ENCODE assay signal across 16 cellular contexts in genomic region chr15:35912196-35912595, GRCh38.
DNase-seq lines count a peak whose midpoint lies in the region; ATAC-seq and TF ChIP-seq lines count a peak whose summit lies in the region.
"Had no signal": no experiment of that assay in that cellular context is flagged by ENCODE, and none has a peak within 500 bp of the region (broad histone marks: within the 10 kb centered on the region; RNA-seq: fewer than 3 reads in every experiment).

No MANE protein-coding gene starts in this region.

- no peak overlapping the region for H3K23ac ChIP-seq in mesenchymal stem cell (ENCODE audit: low read length in 2 of 2)

- no peaks in the 10 kb centered on the region for H3K36me3 Mint-ChIP-seq in stimulated activated effector memory CD8-positive, alpha-beta T cell treated with anti-CD3 and anti-CD28 coated beads, Interleukin-12 subunit alpha, Interleukin-12 subunit beta, amount 100 ng/mL, for 72 hours
- H3K36me3 Mint-ChIP-seq: activated naive CD4-positive, alpha-beta T cell treated with anti-CD3 and anti-CD28 coated beads, Interleukin-2, amount 50 U/mL, for 24 hours; immature natural killer cell had no signal

- H3K4me3 ChIP-seq in HCT116 (replicated peaks in 1 of 2; ENCODE audit: low read depth in 1 of 2, low read length in 2 of 2) = no peak overlapping the region
- no peak overlapping the region for H3K4me3 ChIP-seq in adrenal gland
- H3K4me3 ChIP-seq in psoas muscle = no peak overlapping the region
- H3K4me3 ChIP-seq in body of pancreas = no peak overlapping the region
- no peak overlapping the region for H3K4me3 ChIP-seq in mesenchymal stem cell (ENCODE audit: insufficient read depth in 1 of 2, low read depth in 1 of 2, low read length in 2 of 2)

- no peak overlapping the region for H3K4ac ChIP-seq in mesenchymal stem cell (ENCODE audit: low read depth in 1 of 2, low read length in 2 of 2)

- no peaks in the 10 kb centered on the region for H3K79me1 ChIP-seq in mesenchymal stem cell (replicated peaks; ENCODE audit: low read length, poor library complexity, severe bottlenecking)

- H3K27me3 ChIP-seq in HCT116 (ENCODE audit: insufficient read depth, low read length) = no peaks in the 10 kb centered on the region
- no peaks in the 10 kb centered on the region for H3K27me3 ChIP-seq in adrenal gland
- no peaks in the 10 kb centered on the region for H3K27me3 ChIP-seq in foreskin keratinocyte
- peaks cover 0 to 4% (median 0%) of the 10 kb centered on the region in 3 donors for H3K27me3 ChIP-seq in psoas muscle (ENCODE audit: insufficient read depth in 3 of 3, low read length in 2 of 3)
- no peaks in the 10 kb centered on the region for H3K27me3 ChIP-seq in body of pancreas
- H3K27me3 ChIP-seq in mesenchymal stem cell (ENCODE audit: control insufficient read depth in 1 of 2, insufficient read depth in 1 of 2, low read length in 2 of 2) = no peaks in the 10 kb centered on the region

- 67 to 80% (median 74%) methylated on average over 2 of the region's 2 CpGs for WGBS in adrenal gland, 4 donors
- WGBS in psoas muscle, 3 donors = 73 to 80% (median 77%) methylated on average over 2 of the region's 2 CpGs
- WGBS in body of pancreas, 2 donors = 77 to 82% methylated on average over 2 of the region's 2 CpGs
- 90% methylated on average over 2 of the region's 2 CpGs for WGBS in mesenchymal stem cell

- RAD21 ChIA-PET in HCT116 (lab: Charles Lee; ENCODE audit: low non-redundant PET in 1 of 2, low total read pairs in 2 of 2, uncharacterized antibody in 2 of 2, unreplicated experiment in 2 of 2) = no interaction called here

- no peak overlapping the region for H4K91ac ChIP-seq in mesenchymal stem cell (ENCODE audit: low read length)

- H3K27ac ChIP-seq in HCT116 (ENCODE audit: low read depth, low read length) (no peak overlapping the region), adrenal gland (no peak overlapping the region), foreskin keratinocyte (no peak overlapping the region), psoas muscle (no peak overlapping the region), body of pancreas (no peak overlapping the region), mesenchymal stem cell (ENCODE audit: low read length, poor library complexity, severe bottlenecking) (no peak overlapping the region)

- BruUV-seq in HCT116 (replicated peaks; lab: Mats Ljungman, UMichigan) = no TSS peak

- no peaks in the 10 kb centered on the region for H3K4me1 ChIP-seq in HCT116 (ENCODE audit: control insufficient read depth in 1 of 2, insufficient read depth in 2 of 2, low read length in 2 of 2)
- no peaks in the 10 kb centered on the region for H3K4me1 ChIP-seq in adrenal gland (replicated peaks in 1 of 2)
- no peaks in the 10 kb centered on the region for H3K4me1 ChIP-seq in foreskin keratinocyte
- H3K4me1 ChIP-seq in psoas muscle = no peaks in the 10 kb centered on the region
- peaks cover 6% of the 10 kb centered on the region for H3K4me1 ChIP-seq in body of pancreas
- no peaks in the 10 kb centered on the region for H3K4me1 ChIP-seq in mesenchymal stem cell (ENCODE audit: control insufficient read depth, insufficient read depth, low read depth, low read length)

- H2AFZ ChIP-seq in HCT116 (ENCODE audit: low read depth, low read length, poor library complexity, severe bottlenecking) (no peak overlapping the region), mesenchymal stem cell (ENCODE audit: low read depth, low read length) (no peak overlapping the region)

- H3K9me3 ChIP-seq in HCT116 (ENCODE audit: control insufficient read depth in 1 of 2, insufficient read depth in 1 of 2, low read depth in 1 of 2, low read length in 2 of 2) = no peaks in the 10 kb centered on the region; a peak in 1 of 4 replicates
- no peaks in the 10 kb centered on the region for H3K9me3 ChIP-seq in adrenal gland (replicated peaks in 1 of 3)
- H3K9me3 ChIP-seq in psoas muscle = no peaks in the 10 kb centered on the region
- no peaks in the 10 kb centered on the region for H3K9me3 ChIP-seq in body of pancreas
- peaks cover 5% of the 10 kb centered on the region for H3K9me3 ChIP-seq in mesenchymal stem cell (ENCODE audit: control insufficient read depth, low read length)

- no peak overlapping the region for H2BK120ac ChIP-seq in mesenchymal stem cell (ENCODE audit: low read depth, low read length)

- peaks cover 9% of the 10 kb centered on the region for H3K9me3 Mint-ChIP-seq in stimulated activated effector memory CD8-positive, alpha-beta T cell treated with anti-CD3 and anti-CD28 coated beads, Interleukin-12 subunit alpha, Interleukin-12 subunit beta, amount 100 ng/mL, for 72 hours
- H3K9me3 Mint-ChIP-seq: stimulated activated naive CD8-positive, alpha-beta T cell treated with anti-CD3 and anti-CD28 coated beads, Interleukin-15, Interleukin-2, amounts not matched to agents 100 ng/mL and 50 ng/mL, for 24 hours had no signal

- no peak overlapping the region for H2BK15ac ChIP-seq in mesenchymal stem cell (ENCODE audit: low read depth, poor library complexity, severe bottlenecking)

- CTCF ChIA-PET in HCT116 (lab: Charles Lee) = no interaction called here

- no peaks in the 10 kb centered on the region for H3K36me3 ChIP-seq in HCT116 (ENCODE audit: control insufficient read depth in 1 of 2, insufficient read depth in 2 of 2, low read length in 2 of 2)
- no peaks in the 10 kb centered on the region for H3K36me3 ChIP-seq in adrenal gland (replicated peaks in 1 of 2)
- H3K36me3 ChIP-seq in psoas muscle (ENCODE audit: insufficient read depth in 1 of 2, low read depth in 1 of 2) = no peaks in the 10 kb centered on the region
- no peaks in the 10 kb centered on the region for H3K36me3 ChIP-seq in body of pancreas (replicated peaks in 1 of 2; ENCODE audit: insufficient read depth in 1 of 2, low read depth in 2 of 2)
- H3K36me3 ChIP-seq in mesenchymal stem cell (ENCODE audit: control insufficient read depth in 1 of 2, insufficient read depth in 2 of 2, low read depth in 1 of 2, low read length in 2 of 2) = no peaks in the 10 kb centered on the region

- POLR2A ChIA-PET in HCT116 (lab: Charles Lee) = no interaction called here

- no peak overlapping the region for H3K27ac Mint-ChIP-seq in stimulated activated effector memory CD8-positive, alpha-beta T cell treated with anti-CD3 and anti-CD28 coated beads, Interleukin-12 subunit alpha, Interleukin-12 subunit beta, amount 100 ng/mL, for 72 hours
- H3K27ac Mint-ChIP-seq: activated naive CD4-positive, alpha-beta T cell treated with anti-CD3 and anti-CD28 coated beads, Interleukin-2, amount 50 U/mL, for 24 hours; immature natural killer cell; stimulated activated naive CD8-positive, alpha-beta T cell treated with anti-CD3 and anti-CD28 coated beads, Interleukin-15, Interleukin-2, amounts not matched to agents 100 ng/mL and 50 ng/mL, for 24 hours had no signal

- intact Hi-C loops in HCT116 (cut with micrococcal nuclease) (no loop called here), adrenal gland (cut with DNase I) (no loop called here), psoas muscle (cut with DNase I) (loop anchor here in 1 of 2 donors (5.0 to 10.0 kb wide), 2 partner anchors 157 to 390 kb away; no protein-coding TSS in a partner anchor), body of pancreas (cut with DNase I) (no loop called here)

- H3K4me2 ChIP-seq in HCT116 (ENCODE audit: low read length) = no peak overlapping the region
- H3K4me2 ChIP-seq in mesenchymal stem cell (ENCODE audit: low read length, poor library complexity, severe bottlenecking) = no peak overlapping the region

- H3K14ac ChIP-seq in mesenchymal stem cell (ENCODE audit: low read length in 2 of 2) = no peak overlapping the region

- H3K79me2 ChIP-seq in HCT116 (ENCODE audit: insufficient read depth, low read length) = no peaks in the 10 kb centered on the region

- no peak overlapping the region for H3K18ac ChIP-seq in mesenchymal stem cell (ENCODE audit: low read depth in 1 of 2, low read length in 2 of 2)

- no peak overlapping the region for H4K8ac ChIP-seq in mesenchymal stem cell (ENCODE audit: low read length)

- H3K9ac ChIP-seq in HCT116 (ENCODE audit: low read length) (no peak overlapping the region), mesenchymal stem cell (ENCODE audit: low read length) (no peak overlapping the region)

- no peak overlapping the region for H3K4me3 Mint-ChIP-seq in stimulated activated effector memory CD8-positive, alpha-beta T cell treated with anti-CD3 and anti-CD28 coated beads, Interleukin-12 subunit alpha, Interleukin-12 subunit beta, amount 100 ng/mL, for 72 hours
- H3K4me3 Mint-ChIP-seq: activated naive CD4-positive, alpha-beta T cell treated with anti-CD3 and anti-CD28 coated beads, Interleukin-2, amount 50 U/mL, for 24 hours; immature natural killer cell; neural crest cell; stimulated activated naive CD8-positive, alpha-beta T cell treated with anti-CD3 and anti-CD28 coated beads, Interleukin-15, Interleukin-2, amounts not matched to agents 100 ng/mL and 50 ng/mL, for 24 hours had no signal

- H2BK5ac ChIP-seq in mesenchymal stem cell (ENCODE audit: low read depth, low read length, poor library complexity, severe bottlenecking) = no peak overlapping the region

- H2AK5ac ChIP-seq in mesenchymal stem cell (ENCODE audit: low read length, severe bottlenecking) = no peak overlapping the region

- no peaks in the 10 kb centered on the region for H3K4me1 Mint-ChIP-seq in stimulated activated effector memory CD8-positive, alpha-beta T cell treated with anti-CD3 and anti-CD28 coated beads, Interleukin-12 subunit alpha, Interleukin-12 subunit beta, amount 100 ng/mL, for 72 hours
- H3K4me1 Mint-ChIP-seq: activated naive CD4-positive, alpha-beta T cell treated with anti-CD3 and anti-CD28 coated beads, Interleukin-2, amount 50 U/mL, for 24 hours; immature natural killer cell; neural crest cell had no signal

- no peak overlapping the region for H2BK12ac ChIP-seq in mesenchymal stem cell (ENCODE audit: low read length in 2 of 2)

- H4K20me1 ChIP-seq in HCT116 (ENCODE audit: insufficient read depth) = no peaks in the 10 kb centered on the region

- TF ChIP-seq POLR2A in HCT116 (IDR thresholded peaks at IDR 0.05; ENCODE audit: borderline replicate concordance, extremely low read depth, insufficient read depth, insufficient read length) (no peak), adrenal gland (IDR thresholded peaks at IDR 0.05) (no peak), body of pancreas (IDR thresholded peaks at IDR 0.05) (no peak)

- no peaks in the 10 kb centered on the region for H3K9me2 ChIP-seq in HCT116 (ENCODE audit: insufficient read depth)

- DNase-seq in HCT116 (ENCODE audit: low read depth, low spot score) (no peak), adrenal gland (peak in 2 of 7 donors; percentile 2 to 5), foreskin keratinocyte (peak; percentile 3 to 15), psoas muscle (no peak), body of pancreas (no peak), mesenchymal stem cell (no peak)
- DNase-seq in stimulated activated effector memory CD8-positive, alpha-beta T cell treated with anti-CD3 and anti-CD28 coated beads, Interleukin-12 subunit alpha, Interleukin-12 subunit beta, amount 100 ng/mL, for 72 hours (ENCODE audit: low spot score in 2 of 2) = no peak
- DNase-seq: activated CD8-positive, alpha-beta memory T cell treated with anti-CD3 and anti-CD28 coated beads for 24 hours; DMS79 treated with DMSO at 0.1 percent for 48 hours; immature natural killer cell; NCI-H1105; stimulated activated CD4-positive, alpha-beta T cell treated with anti-CD3 and anti-CD28 coated beads, Interleukin-1b, Interleukin-23, amount 100 ng/mL, for 48 hours; T-helper 2 cell had no signal

- ATAC-seq in HCT116 (no peak), foreskin keratinocyte (no peak), psoas muscle (peak in 1 of 4 donors; percentile 44), body of pancreas (no peak)
- ATAC-seq in stimulated activated effector memory CD8-positive, alpha-beta T cell treated with anti-CD3 and anti-CD28 coated beads, Interleukin-12 subunit alpha, Interleukin-12 subunit beta, amount 100 ng/mL, for 72 hours = no peak

- TF ChIP-seq RAD21 in HCT116 (IDR thresholded peaks at IDR 0.05; ENCODE audit: low read depth) = peak; percentile 22; the same call in 1 of the 2 replicates

- TF ChIP-seq CTCF in HCT116 (IDR thresholded peaks at IDR 0.05 in 2 of 3, conservative IDR thresholded peaks at IDR 0.05 in 1 of 3; ENCODE audit: borderline replicate concordance in 1 of 3, insufficient read depth in 1 of 3, low read depth in 2 of 3, low read length in 2 of 3) (no peak), adrenal gland (IDR thresholded peaks at IDR 0.05) (peak in 4 of 6 experiments; percentile 15 to 40 (median 26)), foreskin keratinocyte (conservative IDR thresholded peaks at IDR 0.05) (peak; percentile 54), psoas muscle (IDR thresholded peaks at IDR 0.05) (peak; percentile 7), body of pancreas (IDR thresholded peaks at IDR 0.05) (peak in 2 of 7 experiments; percentile 12 to 23)

Comparison
In these comparisons a context has a peak if more than half of its experiments do, and no peak if none do; other contexts are left out.
1. DNase-seq: peak in foreskin keratinocyte (2 of 2); none in HCT116 (single experiment), psoas muscle (0 of 2), body of pancreas (0 of 4), mesenchymal stem cell (single experiment) and stimulated activated effector memory CD8-positive, alpha-beta T cell treated with anti-CD3 and anti-CD28 coated beads, Interleukin-12 subunit alpha, Interleukin-12 subunit beta, amount 100 ng/mL, for 72 hours (0 of 2).
2. CTCF ChIP-seq: peak in adrenal gland (4 of 6), foreskin keratinocyte (single experiment) and psoas muscle (single experiment); none in HCT116 (0 of 3).